Comparison of ENCODE assay signal across 11 cellular contexts in the genomic region with DNA sequence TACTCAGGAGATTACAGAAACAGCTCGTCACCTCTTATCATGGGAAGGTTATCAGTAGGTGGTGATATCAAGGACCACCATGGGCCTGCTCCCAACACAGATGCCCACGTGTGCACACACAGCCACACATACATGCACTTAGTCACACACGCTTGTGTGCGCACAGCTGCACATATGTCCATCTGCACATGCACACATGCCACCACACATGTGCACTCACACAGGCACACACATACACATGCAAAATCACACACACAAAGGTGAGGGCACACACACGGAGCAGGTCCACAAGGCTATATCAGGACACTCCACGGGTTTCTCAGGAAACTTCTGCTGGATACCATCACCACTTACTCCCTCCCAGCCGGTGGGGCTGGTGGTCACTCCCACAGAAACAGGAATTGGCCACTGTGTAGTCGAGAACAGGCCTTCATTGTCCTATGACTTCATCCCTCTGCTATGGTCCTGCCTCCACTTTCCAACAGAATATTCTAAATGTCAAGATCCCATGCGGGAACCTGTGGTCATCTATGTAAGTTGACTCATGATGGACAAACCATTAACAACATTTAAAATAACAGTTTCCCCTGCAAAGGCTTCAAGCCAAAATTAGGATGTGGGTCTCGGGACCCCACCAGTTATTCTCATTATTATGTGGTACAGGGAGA. TPM values are rescaled to one million over a fixed set of nuclear protein-coding genes. Genes with fewer than 3 reads are reported as not detected.
A peak's percentile ranks its signal among the peaks of the same experiment; 100 is the strongest.
DNase-seq lines count a peak whose midpoint lies in the region; ATAC-seq and TF ChIP-seq lines count a peak whose summit lies in the region.
"Had no signal": no experiment of that assay in that cellular context is flagged by ENCODE, and none has a peak within 500 bp of the region (broad histone marks: within the 10 kb centered on the region; RNA-seq: fewer than 3 reads in every experiment).

No MANE protein-coding gene starts in this region.

- WGBS in heart left ventricle, 4 donors: 30 to 45% (median 38%) methylated on average over 10 of the region's 10 CpGs
- WGBS in liver: 65% methylated on average over 10 of the region's 10 CpGs

- peak overlapping the region; percentile 16 to 97 for H3K9ac ChIP-seq in liver (ENCODE audit: low read depth in 1 of 2, low read length in 2 of 2)

- H3K36me3 ChIP-seq in heart left ventricle: peaks cover 0 to 40% (median 35%) of the 10 kb centered on the region in 9 donors
- peaks cover 5 to 32% (median 29%) of the 10 kb centered on the region in 4 donors for H3K36me3 ChIP-seq in liver (ENCODE audit: control insufficient read depth in 4 of 4, insufficient read depth in 3 of 4, low read depth in 1 of 4, low read length in 3 of 4)
- H3K36me3 ChIP-seq in tibial artery: peaks cover 17 to 37% (median 34%) of the 10 kb centered on the region in 3 donors
- H3K36me3 ChIP-seq in CD4-positive, alpha-beta memory T cell (ENCODE audit: insufficient read depth, low read length): peaks cover 16% of the 10 kb centered on the region

- H3K27me3 ChIP-seq in heart left ventricle (no peaks in the 10 kb centered on the region), liver (ENCODE audit: control insufficient read depth in 4 of 4, insufficient read depth in 4 of 4, low read length in 3 of 4) (no peaks in the 10 kb centered on the region), tibial artery (no peaks in the 10 kb centered on the region)
- H3K27me3 ChIP-seq in CD4-positive, alpha-beta memory T cell (ENCODE audit: insufficient read depth, low read length): no peaks in the 10 kb centered on the region

- H3K36me3 Mint-ChIP-seq in CD4-positive, alpha-beta memory T cell: peaks cover 6 to 25% of the 10 kb centered on the region in 2 donors

- peaks cover 16 to 46% (median 31%) of the 10 kb centered on the region in 4 donors for H3K4me1 Mint-ChIP-seq in CD4-positive, alpha-beta memory T cell

- H3K27me3 Mint-ChIP-seq in CD4-positive, alpha-beta memory T cell: no peaks in the 10 kb centered on the region
- H3K27me3 Mint-ChIP-seq: activated CD4-positive, alpha-beta T cell treated with anti-CD3 and anti-CD28 coated beads, Interleukin-2, amount 10 ng/mL, durations not matched to agents 7 days and 5 days had no signal

- TF ChIP-seq RAD21 in liver (IDR thresholded peaks at IDR 0.05): no peak

- no peaks in the 10 kb centered on the region for H3K9me3 Mint-ChIP-seq in CD4-positive, alpha-beta memory T cell
- H3K9me3 Mint-ChIP-seq: activated CD4-positive, alpha-beta T cell treated with anti-CD3 and anti-CD28 coated beads, Interleukin-2, amount 10 ng/mL, durations not matched to agents 7 days and 5 days had no signal

- H3K4me1 ChIP-seq in heart left ventricle: peaks cover 8 to 49% (median 31%) of the 10 kb centered on the region in 12 donors
- H3K4me1 ChIP-seq in liver (ENCODE audit: control insufficient read depth in 4 of 4, insufficient read depth in 4 of 4, low read length in 3 of 4): peaks cover 7 to 45% (median 23%) of the 10 kb centered on the region in 4 donors
- peaks cover 0 to 45% (median 17%) of the 10 kb centered on the region in 4 donors for H3K4me1 ChIP-seq in tibial artery
- peaks cover 20% of the 10 kb centered on the region for H3K4me1 ChIP-seq in CD4-positive, alpha-beta memory T cell (ENCODE audit: insufficient read depth, low read length)

- CTCF ChIA-PET in CD4-positive, alpha-beta memory T cell (lab: Charles Lee; ENCODE audit: partially characterized antibody): interaction anchor here (1.2 to 1.9 kb wide), 2 partner anchors 26 to 28 kb away, joined by 4 to 10 read pairs; no protein-coding TSS in a partner anchor

- peak overlapping the region in 2 of 7 donors; percentile 19 to 34 for H3K27ac Mint-ChIP-seq in CD4-positive, alpha-beta memory T cell
- H3K27ac Mint-ChIP-seq: activated CD4-positive, alpha-beta T cell treated with anti-CD3 and anti-CD28 coated beads, Interleukin-2, amount 10 ng/mL, durations not matched to agents 7 days and 5 days had no signal

- H3K4me3 Mint-ChIP-seq in CD4-positive, alpha-beta memory T cell: peak overlapping the region in 3 of 8 donors; percentile 32 to 46 (median 39)
- H3K4me3 Mint-ChIP-seq: activated CD4-positive, alpha-beta T cell treated with anti-CD3 and anti-CD28 coated beads, Interleukin-2, amount 10 ng/mL, durations not matched to agents 7 days and 5 days had no signal

- TF ChIP-seq CTCF in heart left ventricle (IDR thresholded peaks at IDR 0.05): no peak
- TF ChIP-seq CTCF in liver (IDR thresholded peaks at IDR 0.05; ENCODE audit: low read depth, low read length, missing input control): no peak
- no peak for TF ChIP-seq CTCF in tibial artery (IDR thresholded peaks at IDR 0.05)

- H3K27ac ChIP-seq in heart left ventricle (peak overlapping the region in 7 of 12 donors; percentile 6 to 98 (median 87)), angular gyrus (ENCODE audit: low read depth, low read length) (peak overlapping the region; percentile 5), liver (ENCODE audit: low read depth in 1 of 2, low read length in 2 of 2) (peak overlapping the region; percentile 99), tibial artery (peak overlapping the region; percentile 90 to 94)
- no peak overlapping the region for H3K27ac ChIP-seq in CD4-positive, alpha-beta memory T cell (ENCODE audit: low read depth, low read length)

- POLR2A ChIA-PET in CD4-positive, alpha-beta memory T cell (lab: Charles Lee; ENCODE audit: partially characterized antibody): interaction anchor here (1.8 kb wide), 1 partner anchor 12 kb away, joined by 6 read pairs; no protein-coding TSS in a partner anchor

- intact Hi-C loops in heart left ventricle (cut with DNase I): loop anchor here in 4 of 10 donors (5.0 kb wide), 2 partner anchors 57 to 113 kb away; partner anchors contain the start of gene KMT5B (in 1 of the 4)
- intact Hi-C loops in cardiac septum (cut with DNase I): loop anchor here (5.0 kb wide), 1 partner anchor 43 kb away; the partner anchor contains the start of gene LRP5
- intact Hi-C loops in tibial artery (cut with DNase I; ENCODE audit: low total_unique reads): no loop called here
- intact Hi-C loops in CD4-positive, alpha-beta memory T cell (cut with micrococcal nuclease): loop anchor here (5.0 kb wide), 1 partner anchor 193 kb away; the partner anchor contains the start of gene PPP6R3

- H3K4me3 ChIP-seq in heart left ventricle: peak overlapping the region in 5 of 12 donors; percentile 15 to 95 (median 78)
- H3K4me3 ChIP-seq in liver (ENCODE audit: low read depth in 1 of 3, low read length in 3 of 3): peak overlapping the region; percentile 2 to 67 (median 62)
- H3K4me3 ChIP-seq in tibial artery: peak overlapping the region in 1 of 2 donors; percentile 9
- no peak overlapping the region for H3K4me3 ChIP-seq in CD4-positive, alpha-beta memory T cell (ENCODE audit: low read length in 2 of 2)

- ATAC-seq in heart left ventricle (peak in 2 of 4 donors; percentile 42 to 49), GM19035 (IDR thresholded peaks at IDR 0.05; ENCODE audit: unreplicated experiment) (no peak)

- no peak for TF ChIP-seq POLR2A in heart left ventricle (IDR thresholded peaks at IDR 0.05)

- H3K9me3 ChIP-seq in heart left ventricle (no peaks in the 10 kb centered on the region), liver (ENCODE audit: control insufficient read depth in 4 of 4, low read length in 3 of 4) (no peaks in the 10 kb centered on the region), tibial artery (no peaks in the 10 kb centered on the region)
- H3K9me3 ChIP-seq in CD4-positive, alpha-beta memory T cell (ENCODE audit: control insufficient read depth in 1 of 2, low read length in 2 of 2): no peaks in the 10 kb centered on the region

- DNase-seq in heart left ventricle (peak in 1 of 5 donors; percentile 41), cardiac septum (ENCODE audit: low spot score) (no peak), tibial artery (no peak)
- DNase-seq in CD4-positive, alpha-beta memory T cell: no peak
- no peak for DNase-seq in stimulated activated CD4-positive, alpha-beta T cell treated with anti-CD3 and anti-CD28 coated beads, Interleukin-4, amount 100 ng/mL, for 4 hours
- DNase-seq: activated CD4-positive, alpha-beta T cell treated with anti-CD3 and anti-CD28 coated beads, Interleukin-2, amount 10 ng/mL, durations not matched to agents 7 days and 5 days; H7; NCI-H1694 had no signal

TF ChIP-seq in liver, 16 proteins besides CTCF, POLR2A, EP300 and RAD21 (continues in another document):
- TF ChIP-seq NR2F2 (IDR thresholded peaks at IDR 0.05): no peak

RNA-seq across cellular contexts. Expression of gene C11orf24, which starts 2.2 kb away (rescaled TPM):
- total RNA-seq in heart left ventricle (10 to 100 TPM; 17.6 to 47.1 (median 31.6) TPM), cardiac septum (45.2 TPM), liver (10 to 100 TPM in 1 of 2 donors, 1 to 10 TPM in 1; 7.8 to 39.8 TPM)
- polyA plus RNA-seq in heart left ventricle (10 to 100 TPM; 33.6 to 60.5 TPM), liver (10 to 100 TPM; 24.2 to 50.3 TPM)
- total RNA-seq in CD4-positive, alpha-beta memory T cell: 10 to 100 TPM; 19.1 to 20.3 TPM
- 10 to 100 TPM in 1 of 2 donors, 1 to 10 TPM in 1; 7.7 to 17.6 TPM for polyA plus RNA-seq in CD4-positive, alpha-beta memory T cell

RNA-seq across cellular contexts. Expression of gene LRP5, which starts 42.8 kb away (rescaled TPM):
- total RNA-seq in heart left ventricle (10 to 100 TPM; 34.5 to 62.5 (median 39.8) TPM), cardiac septum (38.6 TPM), liver (10 to 100 TPM; 53.8 to 99.3 TPM)
- polyA plus RNA-seq in heart left ventricle (10 to 100 TPM; 30.2 to 44.0 TPM), liver (10 to 100 TPM; 48.9 to 88.8 TPM)
- 1 to 10 TPM; 1.4 to 1.9 TPM for total RNA-seq in CD4-positive, alpha-beta memory T cell
- under 1 TPM in 1 of 2 donors, not detected in 1; 0.61 TPM for polyA plus RNA-seq in CD4-positive, alpha-beta memory T cell

RNA-seq across cellular contexts. Expression of gene KMT5B, which starts 56.5 kb away (rescaled TPM):
- 10 to 100 TPM; 21.5 to 37.0 (median 27.1) TPM for total RNA-seq in heart left ventricle
- 10 to 100 TPM; 15.5 to 15.8 TPM for polyA plus RNA-seq in heart left ventricle
- total RNA-seq in cardiac septum: 37.7 TPM
- total RNA-seq in liver: 10 to 100 TPM; 17.9 to 33.8 TPM
- polyA plus RNA-seq in liver: 10 to 100 TPM in 1 of 2 donors, 1 to 10 TPM in 1; 8.7 to 11.7 TPM
- 10 to 100 TPM; 60.5 to 61.7 TPM for total RNA-seq in CD4-positive, alpha-beta memory T cell
- 10 to 100 TPM; 27.9 to 45.6 TPM for polyA plus RNA-seq in CD4-positive, alpha-beta memory T cell

Comparison
In these comparisons a context has a peak if more than half of its experiments do, and no peak if none do; other contexts are left out.
1. H3K4me3 ChIP-seq: peak in liver (3 of 3); none in CD4-positive, alpha-beta memory T cell (0 of 2).
2. RNA of gene LRP5, which starts 42.8 kb away (total RNA-seq): 53.8 to 99.3 TPM in liver, 34.5 to 62.5 TPM in heart left ventricle and 38.6 TPM in cardiac septum (single experiment); 1.4 to 1.9 TPM in CD4-positive, alpha-beta memory T cell; every median in the first group is over 10 times any median in the second.